In genomic region chr5:34523382-34523716, GRCh38 we compare ENCODE assay signal across 1 cellular context.
TF ChIP-seq lines count a peak whose summit lies in the region.

No MANE protein-coding gene starts in this region.

TF ChIP-seq in SK-N-SH, 30 proteins besides CTCF, POLR2A, EP300 and RAD21 (continued from another document):
- no peak for TF ChIP-seq NFIC (IDR thresholded peaks at IDR 0.05; ENCODE audit: borderline replicate concordance)
- no peak for TF ChIP-seq NRF1 (IDR thresholded peaks at IDR 0.05; ENCODE audit: low read depth, low read length)
- TF ChIP-seq SIN3A (IDR thresholded peaks at IDR 0.05; ENCODE audit: borderline replicate concordance, low read depth, low read length) = no peak
- TF ChIP-seq ZBTB33 (IDR thresholded peaks at IDR 0.05; ENCODE audit: borderline replicate concordance, low read depth) = no peak
- TF ChIP-seq FOSL2 (IDR thresholded peaks at IDR 0.05; ENCODE audit: borderline replicate concordance, low read depth) = no peak
- TF ChIP-seq FOXJ3 (CRISPR knock-in tag; IDR thresholded peaks at IDR 0.05) = no peak
- TF ChIP-seq MEF2A (IDR thresholded peaks at IDR 0.05; ENCODE audit: borderline replicate concordance, low read depth) = no peak
- TF ChIP-seq SMC3 (IDR thresholded peaks at IDR 0.05; ENCODE audit: low read depth, low read length) = no peak
- no peak for TF ChIP-seq USF1 (IDR thresholded peaks at IDR 0.05; ENCODE audit: borderline replicate concordance, low read depth)
